Comparison of ENCODE assay signal across 13 cellular contexts in the genomic region with DNA sequence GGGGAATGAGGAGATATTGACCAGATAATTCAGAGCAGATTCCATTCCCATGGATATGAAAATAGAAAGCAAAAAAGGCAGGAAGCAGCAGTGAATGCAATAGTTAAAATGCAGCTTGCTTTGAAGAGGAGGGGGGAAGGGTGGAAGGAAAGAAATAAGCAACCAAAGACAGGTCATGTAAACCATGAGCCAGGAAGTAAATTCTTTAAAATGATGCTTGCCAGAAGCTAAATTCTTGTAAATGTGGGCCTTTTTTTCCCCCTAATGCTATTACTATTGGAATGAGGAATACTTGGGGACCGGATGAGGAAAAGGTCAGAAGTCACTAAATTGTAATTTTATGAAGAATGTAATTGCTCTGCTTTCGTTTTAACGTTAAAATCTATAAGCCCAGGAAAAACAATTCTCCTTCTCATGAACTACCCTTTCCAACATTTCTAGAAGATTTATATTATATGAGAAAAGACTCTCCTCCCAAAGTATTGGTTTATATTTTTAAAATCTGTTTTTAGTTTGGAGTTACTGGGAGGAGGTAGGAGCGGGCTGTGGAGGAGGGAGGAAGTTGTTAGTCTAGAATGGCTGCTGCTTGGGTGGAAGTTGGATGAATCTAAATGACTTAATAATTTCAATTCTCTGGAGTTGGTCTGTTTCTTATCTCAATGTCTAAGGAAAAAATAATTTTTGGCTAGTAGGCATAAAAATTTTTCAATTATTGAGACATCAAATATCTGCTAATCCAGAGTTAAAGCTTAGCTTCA.
DNase-seq lines count a peak whose midpoint lies in the region; ATAC-seq and TF ChIP-seq lines count a peak whose summit lies in the region.
"Had no signal": no experiment of that assay in that cellular context is flagged by ENCODE, and none has a peak within 500 bp of the region (broad histone marks: within the 10 kb centered on the region; RNA-seq: fewer than 3 reads in every experiment).

No MANE protein-coding gene starts in this region.

- peak overlapping the region; percentile 1 for H3K4me3 ChIP-seq in AG04449 (ENCODE audit: low read depth, low read length)
- no peak overlapping the region for H3K4me3 ChIP-seq in Loucy (ENCODE audit: low read length, poor library complexity, severe bottlenecking)
- H3K4me3 ChIP-seq in fibroblast of pulmonary artery (replicated peaks; ENCODE audit: low read depth, low read length) = no peak overlapping the region
- no peak overlapping the region for H3K4me3 ChIP-seq in neural progenitor cell
- H3K4me3 ChIP-seq: dorsolateral prefrontal cortex had no signal

- no peaks in the 10 kb centered on the region for H3K36me3 ChIP-seq in Loucy (ENCODE audit: insufficient read depth, low read length)
- H3K36me3 ChIP-seq in neural progenitor cell = no peaks in the 10 kb centered on the region

- no peak overlapping the region for H3K4me3 Mint-ChIP-seq in neural progenitor cell
- H3K4me3 Mint-ChIP-seq: activated T-helper 17 cell treated with anti-CD3 and anti-CD28 coated beads, Interleukin-2, amount 50 U/mL, for 72 hours; B cell; immature natural killer cell had no signal

- H3K9ac ChIP-seq in Loucy (ENCODE audit: low read depth, low read length, poor library complexity, severe bottlenecking) (no peak overlapping the region), neural progenitor cell (no peak overlapping the region)

- no peak overlapping the region for H3K27ac ChIP-seq in neural progenitor cell
- H3K27ac ChIP-seq: dorsolateral prefrontal cortex, RWPE1 had no signal

- no peaks in the 10 kb centered on the region for H4K20me1 ChIP-seq in Loucy (ENCODE audit: insufficient read depth, low read length, poor library complexity, severe bottlenecking)
- no peaks in the 10 kb centered on the region for H4K20me1 ChIP-seq in neural progenitor cell (ENCODE audit: low read depth)

- DNase-seq in AG04449 (ENCODE audit: low read depth, low spot score) = no peak
- DNase-seq in fibroblast of pulmonary artery (ENCODE audit: low read depth) = peak; percentile 53
- no peak for DNase-seq in neural progenitor cell (ENCODE audit: low spot score)
- DNase-seq in stimulated activated CD4-positive, alpha-beta T cell treated with anti-CD3 and anti-CD28 coated beads, Interleukin-4, amount 100 ng/mL, for 1 hour = no peak
- DNase-seq: dorsolateral prefrontal cortex, immature natural killer cell had no signal

- H3K4me2 ChIP-seq in Loucy (ENCODE audit: low read depth, low read length, poor library complexity, severe bottlenecking) (no peak overlapping the region), neural progenitor cell (no peak overlapping the region)

- H3K79me2 ChIP-seq in Loucy (ENCODE audit: insufficient read depth, low read length) = no peaks in the 10 kb centered on the region
- H3K79me2 ChIP-seq in neural progenitor cell (ENCODE audit: low read depth) = no peaks in the 10 kb centered on the region

- ATAC-seq in GM21529 (IDR thresholded peaks at IDR 0.05; ENCODE audit: unreplicated experiment) (no peak), HG03025 (IDR thresholded peaks at IDR 0.05; ENCODE audit: low FRiP score, unreplicated experiment) (no peak), HG03521 (IDR thresholded peaks at IDR 0.05; ENCODE audit: unreplicated experiment) (no peak)
- ATAC-seq: activated T-helper 17 cell treated with anti-CD3 and anti-CD28 coated beads, Interleukin-2, amount 50 U/mL, for 72 hours had no signal

- H2AFZ ChIP-seq in Loucy (ENCODE audit: low read length) (0 out of 2 replicates have a peak overlapping the region, but pooled peaks have one; percentile 2), neural progenitor cell (replicated peaks) (peak overlapping the region; percentile 60)

- POLR2A ChIA-PET in AG04449 (lab: Yijun Ruan, JAX) = interaction anchor here (1.1 kb wide), 1 partner anchor 78 kb away, joined by 3 read pairs; the partner anchor contains the start of gene PCDH18

- no peaks in the 10 kb centered on the region for H3K9me2 ChIP-seq in Loucy (replicated peaks; ENCODE audit: low read depth, low read length)

- H3K4me1 ChIP-seq in Loucy (ENCODE audit: insufficient read depth, low read length, poor library complexity, severe bottlenecking) = peaks cover 7% of the 10 kb centered on the region
- peaks cover 3% of the 10 kb centered on the region for H3K4me1 ChIP-seq in neural progenitor cell

- H3K4me1 Mint-ChIP-seq in neural progenitor cell = peaks cover 7% of the 10 kb centered on the region
- H3K4me1 Mint-ChIP-seq: activated T-helper 17 cell treated with anti-CD3 and anti-CD28 coated beads, Interleukin-2, amount 50 U/mL, for 72 hours; B cell; immature natural killer cell had no signal

- H3F3A ChIP-seq in Loucy (ENCODE audit: low read depth) = no peaks in the 10 kb centered on the region
- no peaks in the 10 kb centered on the region for H3F3A ChIP-seq in neural progenitor cell (ENCODE audit: low read depth)

- CTCF ChIA-PET in AG04449 (lab: Yijun Ruan, JAX) = interaction anchor here (1.0 to 1.9 kb wide), 3 partner anchors 8 to 14 kb away, joined by 3 to 4 read pairs (median 3); no protein-coding TSS in a partner anchor

- H3K9me3 ChIP-seq in Loucy (ENCODE audit: insufficient read depth, low read depth, low read length) = no peaks in the 10 kb centered on the region
- H3K9me3 ChIP-seq in neural progenitor cell (ENCODE audit: low read depth) = no peaks in the 10 kb centered on the region

- no peak for TF ChIP-seq CTCF in AG04449 (IDR thresholded peaks at IDR 0.05; ENCODE audit: insufficient read depth, low read length, missing control alignments)
- TF ChIP-seq CTCF in Loucy (conservative IDR thresholded peaks at IDR 0.05; ENCODE audit: low read length) = no peak
- no peak for TF ChIP-seq CTCF in fibroblast of pulmonary artery (IDR thresholded peaks at IDR 0.05; ENCODE audit: low read length, missing control alignments)
- no peak for TF ChIP-seq CTCF in neural progenitor cell (IDR thresholded peaks at IDR 0.05)

- H3K36me3 Mint-ChIP-seq in neural progenitor cell = no peaks in the 10 kb centered on the region
- H3K36me3 Mint-ChIP-seq: immature natural killer cell had no signal

- H3K27me3 ChIP-seq in Loucy (ENCODE audit: insufficient read depth, low read length, poor library complexity, severe bottlenecking) (no peaks in the 10 kb centered on the region), neural progenitor cell (no peaks in the 10 kb centered on the region)
- H3K27me3 ChIP-seq: dorsolateral prefrontal cortex had no signal

- peaks cover 6% of the 10 kb centered on the region for H3K27me3 Mint-ChIP-seq in neural progenitor cell (ENCODE audit: insufficient read depth, low read depth)
- H3K27me3 Mint-ChIP-seq: activated T-helper 17 cell treated with anti-CD3 and anti-CD28 coated beads, Interleukin-2, amount 50 U/mL, for 72 hours; B cell had no signal

- H3K27ac Mint-ChIP-seq in neural progenitor cell = peak overlapping the region; percentile 60
- H3K27ac Mint-ChIP-seq: activated T-helper 17 cell treated with anti-CD3 and anti-CD28 coated beads, Interleukin-2, amount 50 U/mL, for 72 hours; B cell; immature natural killer cell had no signal

- no peaks in the 10 kb centered on the region for H3K9me3 Mint-ChIP-seq in neural progenitor cell
